Comparison of ENCODE assay signal across 24 cellular contexts in genomic region chrX:31006027-31006426, GRCh38.
"Had no signal": no experiment of that assay in that cellular context is flagged by ENCODE, and none has a peak within 500 bp of the region (broad histone marks: within the 10 kb centered on the region; RNA-seq: fewer than 3 reads in every experiment).

No MANE protein-coding gene starts in this region.

- H3K9me3 ChIP-seq: colonic mucosa, esophagus squamous epithelium, gastrocnemius medialis, heart right ventricle, left lung, lower lobe of right lung, mucosa of descending colon had no signal

- H3K27me3 Mint-ChIP-seq: dendritic cell treated with granulocyte-macrophage colony-stimulating factor and Interleukin-4, amounts not matched to agents 40 ng/mL and 50 ng/mL, for 4 days; effector memory CD8-positive, alpha-beta T cell had no signal

- DNase-seq: colonic mucosa; cortex of kidney; effector CD8-positive, alpha-beta T cell; effector memory CD8-positive, alpha-beta T cell; endodermal cell; erythroblast; esophagus squamous epithelium; foreskin fibroblast; foreskin melanocyte; gastrocnemius medialis; glutamatergic neuron; head of caudate nucleus; heart right ventricle; hippocampal formation; left cardiac atrium; left lung; left ventricle myocardium superior; lower lobe of right lung; mesenchymal stem cell; mucosa of descending colon had no signal

- H3K4me3 Mint-ChIP-seq: dendritic cell treated with granulocyte-macrophage colony-stimulating factor and Interleukin-4, amounts not matched to agents 40 ng/mL and 50 ng/mL, for 4 days; effector memory CD8-positive, alpha-beta T cell; endodermal cell; mesothelial cell of epicardium had no signal

- H3K4me1 ChIP-seq: colonic mucosa, esophagus squamous epithelium, gastrocnemius medialis, heart right ventricle, left lung, lower lobe of right lung had no signal

- H3K36me3 ChIP-seq: colonic mucosa, esophagus squamous epithelium, gastrocnemius medialis, heart right ventricle, left lung, lower lobe of right lung had no signal

- H3K36me3 Mint-ChIP-seq: mesothelial cell of epicardium had no signal

- H3K4me3 ChIP-seq: colonic mucosa, esophagus squamous epithelium, gastrocnemius medialis, heart right ventricle, left lung, lower lobe of right lung, mucosa of descending colon had no signal

- H3K9me3 Mint-ChIP-seq: dendritic cell treated with granulocyte-macrophage colony-stimulating factor and Interleukin-4, amounts not matched to agents 40 ng/mL and 50 ng/mL, for 4 days; effector memory CD8-positive, alpha-beta T cell had no signal

- H3K27ac Mint-ChIP-seq: dendritic cell treated with granulocyte-macrophage colony-stimulating factor and Interleukin-4, amounts not matched to agents 40 ng/mL and 50 ng/mL, for 4 days; effector memory CD8-positive, alpha-beta T cell; endodermal cell; mesothelial cell of epicardium had no signal

- H3K27ac ChIP-seq: colonic mucosa, epithelial cell of prostate, esophagus squamous epithelium, gastrocnemius medialis, heart right ventricle, left lung, lower lobe of right lung had no signal

- H3K4me1 Mint-ChIP-seq: endodermal cell, mesothelial cell of epicardium had no signal

- ATAC-seq: effector memory CD8-positive, alpha-beta T cell; esophagus mucosa; gastrocnemius medialis; heart right ventricle; left cardiac atrium; left lung; left ventricle myocardium superior; lower lobe of right lung; mucosa of descending colon had no signal

- H3K27me3 ChIP-seq: colonic mucosa, esophagus squamous epithelium, left lung had no signal
